Comparison of ENCODE assay signal across 16 cellular contexts in the genomic region with DNA sequence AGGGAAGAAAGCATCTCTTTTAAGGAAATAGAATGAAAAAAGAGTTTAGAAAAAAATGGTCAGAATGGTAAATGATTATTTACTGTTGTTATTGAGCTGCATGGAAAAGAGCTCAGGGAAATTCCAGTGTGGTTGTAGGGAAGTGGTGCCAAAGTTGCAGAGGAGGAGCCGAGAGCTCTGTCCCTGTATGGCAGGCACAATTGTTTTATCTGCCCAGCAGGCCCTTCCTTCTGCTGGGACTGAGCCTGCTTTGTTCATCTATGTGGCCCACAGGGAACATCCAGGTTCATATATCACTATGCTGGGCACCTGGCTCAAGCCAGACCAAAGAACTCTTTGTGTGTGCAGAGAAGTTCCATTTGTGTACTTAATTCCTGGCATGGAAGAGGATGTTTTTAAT.
"Had no signal": no experiment of that assay in that cellular context is flagged by ENCODE, and none has a peak within 500 bp of the region (broad histone marks: within the 10 kb centered on the region; RNA-seq: fewer than 3 reads in every experiment).

No MANE protein-coding gene starts in this region.

- H3K36me3 ChIP-seq: gastrocnemius medialis, stomach had no signal

- DNase-seq: cortex of kidney; dorsolateral prefrontal cortex; effector CD8-positive, alpha-beta T cell; gastrocnemius medialis; immature natural killer cell; left cardiac atrium; mesendoderm; naive thymus-derived CD4-positive, alpha-beta T cell; nephron progenitor cell; psoas muscle; small intestine; stimulated activated CD4-positive, alpha-beta T cell treated with anti-CD3 and anti-CD28 coated beads, Interleukin-12 subunit alpha, Interleukin-12 subunit beta, amount 100 ng/mL, for 4 hours; stimulated activated naive CD4-positive, alpha-beta T cell; stomach; substantia nigra had no signal

- H3K9me3 ChIP-seq: gastrocnemius medialis, psoas muscle, stomach had no signal

- ATAC-seq: esophagus mucosa; gastrocnemius medialis; naive thymus-derived CD4-positive, alpha-beta T cell; psoas muscle had no signal

- H3K4me3 ChIP-seq: dorsolateral prefrontal cortex, gastrocnemius medialis, psoas muscle, stomach had no signal

- H3K27ac ChIP-seq: gastrocnemius medialis, psoas muscle, stomach had no signal

- H3K27me3 ChIP-seq: dorsolateral prefrontal cortex, gastrocnemius medialis, stomach had no signal

- H3K4me1 ChIP-seq: gastrocnemius medialis, psoas muscle, stomach had no signal
